11 cellular contexts compared by ENCODE assay signal in the genomic region with DNA sequence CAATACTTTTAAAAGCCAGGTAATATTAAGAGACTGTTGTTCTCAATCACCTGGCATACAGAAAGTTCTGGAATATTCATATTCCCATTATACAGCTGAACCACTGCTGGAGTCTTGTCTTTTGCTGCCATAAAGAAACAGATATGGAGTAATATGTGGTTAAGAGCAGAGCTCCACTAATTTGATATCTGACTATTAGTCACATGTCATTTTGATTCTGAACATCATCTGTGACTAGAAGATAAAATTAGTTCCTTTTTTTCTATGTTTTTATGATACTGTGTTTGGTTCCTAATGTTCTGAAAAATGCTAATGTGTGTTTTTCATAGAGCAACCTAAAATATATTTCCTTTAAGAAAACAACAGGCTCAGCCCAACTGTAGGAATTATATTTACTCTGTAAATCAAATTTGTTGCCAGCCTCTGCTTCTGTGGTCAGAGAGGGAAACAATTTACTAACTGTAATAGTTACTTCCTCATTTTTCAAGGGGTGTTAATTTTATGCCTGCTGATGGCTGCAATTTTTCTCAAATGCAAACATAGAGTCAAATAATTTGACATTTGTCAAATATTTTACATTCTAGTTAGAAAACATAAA. TPM values are rescaled to one million over a fixed set of nuclear protein-coding genes. Genes with fewer than 3 reads are reported as not detected.
DNase-seq lines count a peak whose midpoint lies in the region; ATAC-seq and TF ChIP-seq lines count a peak whose summit lies in the region.
"Had no signal": no experiment of that assay in that cellular context is flagged by ENCODE, and none has a peak within 500 bp of the region (broad histone marks: within the 10 kb centered on the region; RNA-seq: fewer than 3 reads in every experiment).

No MANE protein-coding gene starts in this region.

- DNase-seq in Karpas-422 = peak; percentile 77
- peak in 1 of 2 donors; percentile 9 for DNase-seq in memory B cell (ENCODE audit: low spot score in 2 of 2)
- no peak for DNase-seq in activated CD4-positive, alpha-beta T cell treated with anti-CD3 and anti-CD28 coated beads for 36 hours
- DNase-seq in stimulated activated CD4-positive, alpha-beta T cell treated with anti-CD3 and anti-CD28 coated beads, Interleukin-15, amount 100 ng/mL, for 24 hours = no peak
- DNase-seq in NCI-H2227 treated with DMSO at 0.1 percent for 48 hours (lab: John Stamatoyannopoulos, UW) = no peak
- no peak for DNase-seq in tibial artery
- DNase-seq: IMR-90 had no signal

- TF ChIP-seq POLR2A in GM18505 (IDR thresholded peaks at IDR 0.05; ENCODE audit: borderline replicate concordance, extremely low read depth, insufficient read depth, insufficient read length) = no peak

- peak overlapping the region; percentile 90 for H3K27ac ChIP-seq in Karpas-422 (ENCODE audit: low read length)
- no peak overlapping the region for H3K27ac ChIP-seq in tibial artery
- H3K27ac ChIP-seq: neural progenitor cell had no signal

- H3K27ac Mint-ChIP-seq in memory B cell = peak overlapping the region; percentile 73
- no peak overlapping the region for H3K27ac Mint-ChIP-seq in activated CD4-positive, alpha-beta T cell treated with anti-CD3 and anti-CD28 coated beads for 36 hours
- H3K27ac Mint-ChIP-seq: neural progenitor cell had no signal

- TF ChIP-seq CTCF in tibial artery (IDR thresholded peaks at IDR 0.05) = no peak

- no peaks in the 10 kb centered on the region for H3K79me2 ChIP-seq in Karpas-422 (ENCODE audit: low read length)

- H2AFZ ChIP-seq in Karpas-422 (ENCODE audit: low read length) = peak overlapping the region; percentile 21; the same call in 1 of the 2 replicates
- H2AFZ ChIP-seq: neural progenitor cell had no signal

- no peaks in the 10 kb centered on the region for H3K27me3 ChIP-seq in Karpas-422 (ENCODE audit: low read length)
- H3K27me3 ChIP-seq in tibial artery = no peaks in the 10 kb centered on the region
- H3K27me3 ChIP-seq: neural progenitor cell had no signal

- intact Hi-C loops in activated CD4-positive, alpha-beta T cell treated with anti-CD3 and anti-CD28 coated beads for 36 hours (cut with DNase I, micrococcal nuclease) = loop anchor here in 1 of 2 experiments (2.0 kb wide), 1 partner anchor 74 kb away; no protein-coding TSS in a partner anchor
- intact Hi-C loops in tibial artery (cut with DNase I; ENCODE audit: low total_unique reads) = no loop called here

- no peaks in the 10 kb centered on the region for H3K36me3 ChIP-seq in Karpas-422 (ENCODE audit: insufficient read depth, low read length)
- H3K36me3 ChIP-seq in tibial artery = no peaks in the 10 kb centered on the region
- H3K36me3 ChIP-seq: neural progenitor cell had no signal

- H3K4me1 Mint-ChIP-seq in memory B cell = peaks cover 20% of the 10 kb centered on the region
- peaks cover 31% of the 10 kb centered on the region for H3K4me1 Mint-ChIP-seq in activated CD4-positive, alpha-beta T cell treated with anti-CD3 and anti-CD28 coated beads for 36 hours

- CTCF ChIA-PET in activated CD4-positive, alpha-beta T cell treated with anti-CD3 and anti-CD28 coated beads for 36 hours (lab: Charles Lee) = interaction anchor here (0.6 to 2.4 kb wide), 2 partner anchors 33 to 520 kb away, joined by 3 to 6 read pairs; partner anchors contain the start of gene TXLNB

- H3K4me3 Mint-ChIP-seq in memory B cell = no peak overlapping the region
- no peak overlapping the region for H3K4me3 Mint-ChIP-seq in activated CD4-positive, alpha-beta T cell treated with anti-CD3 and anti-CD28 coated beads for 36 hours
- H3K4me3 Mint-ChIP-seq: neural progenitor cell had no signal

- H3K27me3 Mint-ChIP-seq in memory B cell = no peaks in the 10 kb centered on the region
- H3K27me3 Mint-ChIP-seq in activated CD4-positive, alpha-beta T cell treated with anti-CD3 and anti-CD28 coated beads for 36 hours = no peaks in the 10 kb centered on the region
- H3K27me3 Mint-ChIP-seq: activated naive CD8-positive, alpha-beta T cell had no signal

- H3K4me2 ChIP-seq in Karpas-422 (ENCODE audit: low read depth, low read length, poor library complexity, severe bottlenecking) = peak overlapping the region; percentile 54
- H3K4me2 ChIP-seq: neural progenitor cell had no signal

- H3K4me3 ChIP-seq in Karpas-422 (ENCODE audit: low read length) (peak overlapping the region; percentile 13; the same call in 1 of the 2 replicates), tibial artery (no peak overlapping the region)
- H3K4me3 ChIP-seq: neural progenitor cell had no signal

- ATAC-seq in GM18505 (IDR thresholded peaks at IDR 0.05; ENCODE audit: unreplicated experiment) = peak; percentile 51
- peak; percentile 42 for ATAC-seq in GM21619 (IDR thresholded peaks at IDR 0.05; ENCODE audit: unreplicated experiment)
- ATAC-seq in memory B cell (ENCODE audit: low read depth) = peak; percentile 50
- no peak for ATAC-seq in activated CD4-positive, alpha-beta T cell treated with anti-CD3 and anti-CD28 coated beads for 36 hours

- H3K36me3 Mint-ChIP-seq in memory B cell = peaks cover 8% of the 10 kb centered on the region
- H3K36me3 Mint-ChIP-seq in activated CD4-positive, alpha-beta T cell treated with anti-CD3 and anti-CD28 coated beads for 36 hours (ENCODE audit: low read depth) = peaks cover 9% of the 10 kb centered on the region

- H3K9ac ChIP-seq in Karpas-422 (ENCODE audit: low read length) = peak overlapping the region; percentile 39
- H3K9ac ChIP-seq: neural progenitor cell had no signal

- H3K9me3 ChIP-seq in Karpas-422 (ENCODE audit: low read length) (no peaks in the 10 kb centered on the region), tibial artery (no peaks in the 10 kb centered on the region)

- POLR2A ChIA-PET in activated CD4-positive, alpha-beta T cell treated with anti-CD3 and anti-CD28 coated beads for 36 hours (lab: Charles Lee) = no interaction called here

- H3K9me3 Mint-ChIP-seq in memory B cell = no peaks in the 10 kb centered on the region
- peaks cover 9% of the 10 kb centered on the region for H3K9me3 Mint-ChIP-seq in activated CD4-positive, alpha-beta T cell treated with anti-CD3 and anti-CD28 coated beads for 36 hours (ENCODE audit: low read depth)

- H4K20me1 ChIP-seq in Karpas-422 (ENCODE audit: insufficient read depth, low read depth, low read length) = no peaks in the 10 kb centered on the region

- H3K4me1 ChIP-seq in Karpas-422 (ENCODE audit: low read length) (peaks cover 59% of the 10 kb centered on the region), tibial artery (no peaks in the 10 kb centered on the region)

- no peaks in the 10 kb centered on the region for H3K9me2 ChIP-seq in Karpas-422 (replicated peaks; ENCODE audit: insufficient read depth, low read length)

RNA-seq across cellular contexts. Expression of gene TXLNB, which starts 33.3 kb away (rescaled TPM):
- 14.6 and 16.3 TPM in 2 replicates for total RNA-seq in Karpas-422 (2014; rRNA removed; shearing (Covaris generic); ENCODE audit: low replicate concordance)
- under 1 TPM; 0.26 to 0.27 TPM for total RNA-seq in activated CD4-positive, alpha-beta T cell treated with anti-CD3 and anti-CD28 coated beads for 36 hours

RNA-seq across cellular contexts. Expression of gene CITED2, which starts 49.3 kb away (rescaled TPM):
- 67.7 and 77.2 TPM in 2 replicates for total RNA-seq in Karpas-422 (2014; rRNA removed; shearing (Covaris generic); ENCODE audit: low replicate concordance)
- total RNA-seq in activated CD4-positive, alpha-beta T cell treated with anti-CD3 and anti-CD28 coated beads for 36 hours = 10 to 100 TPM; 45.1 to 58.1 TPM

Comparison
In these comparisons a context has a peak if more than half of its experiments do, and no peak if none do; other contexts are left out.
1. RNA of gene TXLNB, which starts 33.3 kb away (total RNA-seq): 14.6 to 16.3 TPM in Karpas-422; 0.26 to 0.27 TPM in activated CD4-positive, alpha-beta T cell treated with anti-CD3 and anti-CD28 coated beads for 36 hours; every median in the first group is over 10 times any median in the second.